Comparison of ENCODE assay signal across 10 cellular contexts in genomic region chr18:79353238-79353637, GRCh38. TPM values are rescaled to one million over a fixed set of nuclear protein-coding genes. Genes with fewer than 3 reads are reported as not detected.
DNase-seq lines count a peak whose midpoint lies in the region; ATAC-seq and TF ChIP-seq lines count a peak whose summit lies in the region.
"Had no signal": no experiment of that assay in that cellular context is flagged by ENCODE, and none has a peak within 500 bp of the region (broad histone marks: within the 10 kb centered on the region; RNA-seq: fewer than 3 reads in every experiment).

No MANE protein-coding gene starts in this region.

- H3K4me1 Mint-ChIP-seq in activated naive CD4-positive, alpha-beta T cell treated with anti-CD3 and anti-CD28 coated beads, Interleukin-2, amount 10 ng/mL, durations not matched to agents 7 days and 5 days: peaks cover 2% of the 10 kb centered on the region

- WGBS in prostate gland: 82% methylated on average over 16 of the region's 16 CpGs

- TF ChIP-seq POLR2A in prostate gland (IDR thresholded peaks at IDR 0.05): no peak
- TF ChIP-seq POLR2A in vagina (IDR thresholded peaks at IDR 0.05): no peak

- H4K20me1 ChIP-seq in OCI-LY1 (ENCODE audit: insufficient read depth, low read length): no peaks in the 10 kb centered on the region

- H3K9me3 Mint-ChIP-seq in activated naive CD4-positive, alpha-beta T cell treated with anti-CD3 and anti-CD28 coated beads, Interleukin-2, amount 10 ng/mL, durations not matched to agents 7 days and 5 days: no peaks in the 10 kb centered on the region

- peaks cover 2% of the 10 kb centered on the region for H3K36me3 Mint-ChIP-seq in activated naive CD4-positive, alpha-beta T cell treated with anti-CD3 and anti-CD28 coated beads, Interleukin-2, amount 10 ng/mL, durations not matched to agents 7 days and 5 days

- H3K79me2 ChIP-seq in OCI-LY1 (ENCODE audit: insufficient read depth, low read length): no peaks in the 10 kb centered on the region

- H3K27ac Mint-ChIP-seq in activated naive CD4-positive, alpha-beta T cell treated with anti-CD3 and anti-CD28 coated beads, Interleukin-2, amount 10 ng/mL, durations not matched to agents 7 days and 5 days: no peak overlapping the region

- no peaks in the 10 kb centered on the region for H3K27me3 ChIP-seq in OCI-LY1 (ENCODE audit: insufficient read depth, low read length)
- no peaks in the 10 kb centered on the region for H3K27me3 ChIP-seq in prostate gland (replicated peaks; ENCODE audit: insufficient read depth)
- no peaks in the 10 kb centered on the region for H3K27me3 ChIP-seq in vagina
- no peaks in the 10 kb centered on the region for H3K27me3 ChIP-seq in tibial artery

- H3K9me3 ChIP-seq in OCI-LY1 (ENCODE audit: low read length) (no peaks in the 10 kb centered on the region), prostate gland (no peaks in the 10 kb centered on the region), vagina (no peaks in the 10 kb centered on the region), tibial artery (no peaks in the 10 kb centered on the region)

- H3K9ac ChIP-seq in OCI-LY1 (ENCODE audit: low read length): no peak overlapping the region

- DNase-seq in fibroblast of pulmonary artery (ENCODE audit: low read depth): peak; percentile 7
- no peak for DNase-seq in omental fat pad (ENCODE audit: low spot score)
- no peak for DNase-seq in prostate gland (ENCODE audit: low spot score)
- DNase-seq in activated naive CD4-positive, alpha-beta T cell treated with anti-CD3 and anti-CD28 coated beads, Interleukin-2, amount 10 ng/mL, durations not matched to agents 7 days and 5 days: no peak
- no peak for DNase-seq in vagina (ENCODE audit: extremely low spot score in 2 of 2)
- DNase-seq in tibial artery: no peak
- DNase-seq: activated CD4-positive, alpha-beta T cell treated with anti-CD3 and anti-CD28 coated beads, Interleukin-2, amount 50 U/mL, for 4 hours; NCI-H1930 had no signal

- TF ChIP-seq CTCF in GM12873 (IDR thresholded peaks at IDR 0.05; ENCODE audit: insufficient read depth, low read depth, low read length, missing control alignments): peak; percentile 7
- 0 out of 2 replicates have a peak, but pooled peaks have one; percentile 5 for TF ChIP-seq CTCF in OCI-LY1 (IDR thresholded peaks at IDR 0.05; ENCODE audit: low read length)
- peak; percentile 26 for TF ChIP-seq CTCF in fibroblast of pulmonary artery (IDR thresholded peaks at IDR 0.05; ENCODE audit: low read length, missing control alignments)
- no peak for TF ChIP-seq CTCF in omental fat pad (IDR thresholded peaks at IDR 0.05)
- no peak for TF ChIP-seq CTCF in prostate gland (IDR thresholded peaks at IDR 0.05)
- no peak for TF ChIP-seq CTCF in vagina (IDR thresholded peaks at IDR 0.05)
- TF ChIP-seq CTCF in tibial artery (IDR thresholded peaks at IDR 0.05): no peak

- H3K4me3 ChIP-seq in OCI-LY1 (ENCODE audit: low read depth, low read length, poor library complexity, severe bottlenecking) (no peak overlapping the region), fibroblast of pulmonary artery (replicated peaks; ENCODE audit: low read depth, low read length) (no peak overlapping the region), prostate gland (no peak overlapping the region), vagina (no peak overlapping the region), tibial artery (no peak overlapping the region)

- peak; percentile 37 for ATAC-seq in omental fat pad (ENCODE audit: low FRiP score)

- no peaks in the 10 kb centered on the region for H3F3A ChIP-seq in OCI-LY1 (ENCODE audit: insufficient read depth, low read length)

- H3K36me3 ChIP-seq in OCI-LY1 (ENCODE audit: insufficient read depth, low read length) (peaks cover 4% of the 10 kb centered on the region; the same call in 1 of the 2 replicates), prostate gland (no peaks in the 10 kb centered on the region), vagina (peaks cover 0 to 21% of the 10 kb centered on the region in 2 donors), tibial artery (peaks cover 21 to 60% (median 21%) of the 10 kb centered on the region in 3 donors)

- no peak overlapping the region for H3K4me3 Mint-ChIP-seq in activated naive CD4-positive, alpha-beta T cell treated with anti-CD3 and anti-CD28 coated beads, Interleukin-2, amount 10 ng/mL, durations not matched to agents 7 days and 5 days

- no peaks in the 10 kb centered on the region for H3K9me2 ChIP-seq in OCI-LY1 (ENCODE audit: low read depth, low read length)

- intact Hi-C loops in prostate gland (cut with DNase I): no loop called here
- intact Hi-C loops in vagina (cut with DNase I): no loop called here
- intact Hi-C loops in tibial artery (cut with DNase I; ENCODE audit: low total_unique reads): no loop called here

- H3K27me3 Mint-ChIP-seq in activated naive CD4-positive, alpha-beta T cell treated with anti-CD3 and anti-CD28 coated beads, Interleukin-2, amount 10 ng/mL, durations not matched to agents 7 days and 5 days: no peaks in the 10 kb centered on the region

- H3K27ac ChIP-seq in OCI-LY1 (ENCODE audit: low read depth, low read length, poor library complexity, severe bottlenecking): no peak overlapping the region
- no peak overlapping the region for H3K27ac ChIP-seq in prostate gland
- no peak overlapping the region for H3K27ac ChIP-seq in vagina
- H3K27ac ChIP-seq in tibial artery: no peak overlapping the region

- no peak overlapping the region for H3K4me2 ChIP-seq in OCI-LY1 (ENCODE audit: low read length)

- H2AFZ ChIP-seq in OCI-LY1 (ENCODE audit: low read length): no peak overlapping the region

- H3K4me1 ChIP-seq in OCI-LY1 (ENCODE audit: insufficient read depth, low read length, severe bottlenecking) (peaks cover 21% of the 10 kb centered on the region), prostate gland (replicated peaks) (no peaks in the 10 kb centered on the region), vagina (no peaks in the 10 kb centered on the region), tibial artery (no peaks in the 10 kb centered on the region)

- CTCF ChIA-PET in activated naive CD4-positive, alpha-beta T cell treated with anti-CD3 and anti-CD28 coated beads, Interleukin-2, amount 10 ng/mL, durations not matched to agents 7 days and 5 days (lab: Charles Lee): no interaction called here

RNA-seq across cellular contexts. Expression of gene NFATC1, which starts 42.5 kb away (rescaled TPM):
- total RNA-seq in omental fat pad: 10 to 100 TPM; 10.7 to 57.4 (median 19.1) TPM
- total RNA-seq in prostate gland: 10 to 100 TPM; 16.8 to 24.6 TPM
- 21.9 TPM for total RNA-seq in vagina

Comparison
In these comparisons a context has a peak if more than half of its experiments do, and no peak if none do; other contexts are left out.
1. CTCF ChIP-seq: peak in GM12873 (single experiment), OCI-LY1 (single experiment) and fibroblast of pulmonary artery (single experiment); none in omental fat pad (0 of 3), prostate gland (0 of 4), vagina (0 of 3) and tibial artery (0 of 2).